Comparison of ENCODE assay signal across 10 cellular contexts in genomic region chr15:76575177-76576078, GRCh38.
DNase-seq lines count a peak whose midpoint lies in the region; ATAC-seq, FAIRE-seq and TF ChIP-seq lines count a peak whose summit lies in the region.
"Had no signal": no experiment of that assay in that cellular context is flagged by ENCODE, and none has a peak within 500 bp of the region (broad histone marks: within the 10 kb centered on the region; RNA-seq: fewer than 3 reads in every experiment).

No MANE protein-coding gene starts in this region.

- peaks cover 2 to 12% (median 9%) of the 10 kb centered on the region in 3 donors for H3K4me1 Mint-ChIP-seq in CD8-positive, alpha-beta memory T cell

- no peaks in the 10 kb centered on the region for H3K36me3 ChIP-seq in right atrium auricular region
- no peaks in the 10 kb centered on the region for H3K36me3 ChIP-seq in CD8-positive, alpha-beta memory T cell (ENCODE audit: insufficient read depth, low read length)

- no peak overlapping the region for H3K4me3 ChIP-seq in right atrium auricular region
- no peak overlapping the region for H3K4me3 ChIP-seq in CD8-positive, alpha-beta memory T cell (ENCODE audit: low read length)

- no peaks in the 10 kb centered on the region for H3K27me3 Mint-ChIP-seq in CD8-positive, alpha-beta memory T cell

- no peak overlapping the region for H3K27ac ChIP-seq in right atrium auricular region
- H3K27ac ChIP-seq in CD8-positive, alpha-beta memory T cell (ENCODE audit: low read depth, low read length), result no peak overlapping the region

- FAIRE-seq in H54 (lab: Jason Lieb, UNC), result no peak
- FAIRE-seq: endometrium had no signal

- H3K4me1 ChIP-seq in right atrium auricular region, result peaks cover 0 to 18% of the 10 kb centered on the region in 2 donors
- H3K4me1 ChIP-seq in CD8-positive, alpha-beta memory T cell (ENCODE audit: insufficient read depth, low read length), result no peaks in the 10 kb centered on the region

- no peaks in the 10 kb centered on the region for H3K27me3 ChIP-seq in right atrium auricular region
- no peaks in the 10 kb centered on the region for H3K27me3 ChIP-seq in CD8-positive, alpha-beta memory T cell (ENCODE audit: insufficient read depth, low read length, poor library complexity, severe bottlenecking)

- TF ChIP-seq POLR2A in H54 (IDR thresholded peaks at IDR 0.05; ENCODE audit: low read depth, low read length), result no peak

- no peak overlapping the region for H3K4me3 Mint-ChIP-seq in CD8-positive, alpha-beta memory T cell

- ATAC-seq in GM18517 (IDR thresholded peaks at IDR 0.05; ENCODE audit: unreplicated experiment) (peak; percentile 91), GM21423 (IDR thresholded peaks at IDR 0.05; ENCODE audit: unreplicated experiment) (peak; percentile 89), HG03342 (IDR thresholded peaks at IDR 0.05; ENCODE audit: unreplicated experiment) (peak; percentile 94)
- ATAC-seq: left lobe of liver had no signal

- H3K9me3 Mint-ChIP-seq in CD8-positive, alpha-beta memory T cell, result peaks cover 0 to 3% (median 1%) of the 10 kb centered on the region in 5 donors

- peaks cover 4 to 29% (median 27%) of the 10 kb centered on the region in 3 donors for H3K36me3 Mint-ChIP-seq in CD8-positive, alpha-beta memory T cell

- CTCF ChIA-PET in CD8-positive, alpha-beta memory T cell (lab: Charles Lee), result no interaction called here

- DNase-seq in germinal center (ENCODE audit: low spot score) (peak; percentile 20), H54 (ENCODE audit: insufficient read length, low spot score) (no peak), right atrium auricular region (ENCODE audit: low spot score) (no peak)
- DNase-seq in CD8-positive, alpha-beta memory T cell, result no peak
- DNase-seq: SK-N-SH had no signal

- no peaks in the 10 kb centered on the region for H3K9me3 ChIP-seq in right atrium auricular region
- no peaks in the 10 kb centered on the region for H3K9me3 ChIP-seq in CD8-positive, alpha-beta memory T cell (ENCODE audit: low read length)

- POLR2A ChIA-PET in CD8-positive, alpha-beta memory T cell (lab: Charles Lee), result no interaction called here

- TF ChIP-seq CTCF in right atrium auricular region (IDR thresholded peaks at IDR 0.05), result no peak

- H3K27ac Mint-ChIP-seq in CD8-positive, alpha-beta memory T cell, result no peak overlapping the region
